ENCODE assay signal across 18 cellular contexts in the genomic region with DNA sequence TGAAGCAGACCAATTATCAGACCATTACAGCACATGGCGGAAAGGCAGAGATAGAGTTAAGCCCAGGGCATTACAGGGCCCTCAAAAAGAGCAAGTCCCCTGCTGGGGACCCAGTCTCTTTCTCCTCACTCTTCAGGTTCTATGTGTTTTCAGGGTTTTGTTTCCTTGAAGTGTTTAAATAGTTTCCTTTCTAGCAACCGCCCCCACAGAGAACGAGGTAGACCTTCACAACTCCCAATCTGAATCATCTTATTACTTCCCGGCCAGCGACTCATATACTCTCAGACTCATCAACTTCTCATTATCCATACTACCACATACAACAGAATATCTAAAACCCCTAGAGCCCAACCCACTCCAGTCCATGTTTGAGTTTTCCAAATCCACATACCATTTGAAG.
DNase-seq lines count a peak whose midpoint lies in the region; ATAC-seq and TF ChIP-seq lines count a peak whose summit lies in the region.
"Had no signal": no experiment of that assay in that cellular context is flagged by ENCODE, and none has a peak within 500 bp of the region (broad histone marks: within the 10 kb centered on the region; RNA-seq: fewer than 3 reads in every experiment).

No MANE protein-coding gene starts in this region.

- no peak for TF ChIP-seq CTCF in osteoblast (IDR thresholded peaks at IDR 0.05; ENCODE audit: extremely low read depth, low read depth, low read length)

- no peaks in the 10 kb centered on the region for H3K4me1 ChIP-seq in osteoblast (ENCODE audit: insufficient read depth, low read length)

- H3K36me3 ChIP-seq in MG63 (no peaks in the 10 kb centered on the region), osteoblast (ENCODE audit: insufficient read depth, low read length) (no peaks in the 10 kb centered on the region)

- peaks cover 14% of the 10 kb centered on the region for H3K4me1 Mint-ChIP-seq in activated naive CD8-positive, alpha-beta T cell (ENCODE audit: low read depth)
- H3K4me1 Mint-ChIP-seq: central memory CD8-positive, alpha-beta T cell had no signal

- peak overlapping the region; percentile 85 for H3K27ac Mint-ChIP-seq in activated naive CD8-positive, alpha-beta T cell
- H3K27ac Mint-ChIP-seq: mesothelial cell of epicardium had no signal

- H3K9me3 Mint-ChIP-seq in activated naive CD8-positive, alpha-beta T cell (ENCODE audit: low read depth) = peaks cover 3% of the 10 kb centered on the region

- H3K27me3 ChIP-seq in MG63 = no peaks in the 10 kb centered on the region
- H3K27me3 ChIP-seq in osteoblast (ENCODE audit: insufficient read depth, low read length) = no peaks in the 10 kb centered on the region
- H3K27me3 ChIP-seq: hepatocyte had no signal

- H3K27me3 Mint-ChIP-seq in activated naive CD8-positive, alpha-beta T cell = no peaks in the 10 kb centered on the region
- H3K27me3 Mint-ChIP-seq: central memory CD8-positive, alpha-beta T cell had no signal

- peaks cover 7% of the 10 kb centered on the region for H3K36me3 Mint-ChIP-seq in activated naive CD8-positive, alpha-beta T cell
- H3K36me3 Mint-ChIP-seq: mesothelial cell of epicardium had no signal

- no peaks in the 10 kb centered on the region for H3K9me3 ChIP-seq in MG63
- no peaks in the 10 kb centered on the region for H3K9me3 ChIP-seq in osteoblast (ENCODE audit: low read depth, low read length)

- no peaks in the 10 kb centered on the region for H4K20me1 ChIP-seq in osteoblast (ENCODE audit: insufficient read depth, low read length)

- no peaks in the 10 kb centered on the region for H3K79me2 ChIP-seq in osteoblast (ENCODE audit: insufficient read depth, low read length)
- H3K79me2 ChIP-seq: hepatocyte had no signal

- no peak overlapping the region for H3K4me3 Mint-ChIP-seq in activated naive CD8-positive, alpha-beta T cell
- H3K4me3 Mint-ChIP-seq: central memory CD8-positive, alpha-beta T cell; mesothelial cell of epicardium had no signal

- H2AFZ ChIP-seq in osteoblast (ENCODE audit: low read length) = no peak overlapping the region
- H2AFZ ChIP-seq: hepatocyte had no signal

- ATAC-seq in GM19351 (IDR thresholded peaks at IDR 0.05; ENCODE audit: unreplicated experiment) = peak; percentile 64
- ATAC-seq: right cardiac atrium had no signal

- H3K4me2 ChIP-seq in osteoblast (ENCODE audit: insufficient read depth, low read length) = no peak overlapping the region
- H3K4me2 ChIP-seq: hepatocyte had no signal

- H3K4me3 ChIP-seq in MG63 (no peak overlapping the region), osteoblast (ENCODE audit: insufficient read depth, low read length) (no peak overlapping the region)
- H3K4me3 ChIP-seq: hepatocyte had no signal

- no peak overlapping the region for H3K27ac ChIP-seq in osteoblast (ENCODE audit: low read depth, low read length)
- H3K27ac ChIP-seq: hepatocyte had no signal

- DNase-seq in MG63 (peak; percentile 9), osteoblast (ENCODE audit: insufficient read length, low spot score, missing footprints) (no peak), NCI-H774 (lab: John Stamatoyannopoulos, UW) (no peak), NCI-H1417 (lab: John Stamatoyannopoulos, UW) (no peak)
- peak in 2 of 3 experiments; percentile 3 to 5 for DNase-seq in stimulated activated CD4-positive, alpha-beta T cell treated with anti-CD3 and anti-CD28 coated beads, TNF-alpha, amount 100 ng/mL, for 4 hours (ENCODE audit: low read depth in 3 of 3)
- DNase-seq: amniotic stem cell; effector CD8-positive, alpha-beta T cell; KG1; kidney glomerular epithelial cell; NCI-H1417 treated with DMSO at 0.1 percent for 48 hours; NCI-H226; right cardiac atrium; T-helper 9 cell had no signal

Comparison
In these comparisons a context has a peak if more than half of its experiments do, and no peak if none do; other contexts are left out.
1. DNase-seq: peak in MG63 (single experiment) and stimulated activated CD4-positive, alpha-beta T cell treated with anti-CD3 and anti-CD28 coated beads, TNF-alpha, amount 100 ng/mL, for 4 hours (2 of 3); none in osteoblast (single experiment), NCI-H774 (single experiment) and NCI-H1417 (0 of 3).